15 cellular contexts compared by ENCODE assay signal in genomic region chr9:107983191-107983603, GRCh38.
A peak's percentile ranks its signal among the peaks of the same experiment; 100 is the strongest.
DNase-seq lines count a peak whose midpoint lies in the region; ATAC-seq and TF ChIP-seq lines count a peak whose summit lies in the region.
"Had no signal": no experiment of that assay in that cellular context is flagged by ENCODE, and none has a peak within 500 bp of the region (broad histone marks: within the 10 kb centered on the region; RNA-seq: fewer than 3 reads in every experiment).

No MANE protein-coding gene starts in this region.

- H3K27ac ChIP-seq in WERI-Rb-1, result no peak overlapping the region

- peaks cover 16% of the 10 kb centered on the region for H3K27me3 ChIP-seq in WERI-Rb-1 (ENCODE audit: insufficient read depth, low read depth, severe bottlenecking)

- peak; percentile 58 for DNase-seq in AG08396 (ENCODE audit: low spot score)
- peak; percentile 9 for DNase-seq in HS-27A (ENCODE audit: low read depth)
- DNase-seq in epithelial cell of esophagus (ENCODE audit: low read depth), result peak; percentile 63
- DNase-seq in left colon, result no peak
- DNase-seq in chondrocyte (ENCODE audit: low spot score), result no peak
- no peak for DNase-seq in WERI-Rb-1
- no peak for DNase-seq in T-cell
- DNase-seq: ACHN; activated CD8-positive, alpha-beta memory T cell treated with anti-CD3 and anti-CD28 coated beads for 24 hours; activated gamma-delta T cell treated with Interleukin-2 at 50 U/mL for 16 hours; central memory CD4-positive, alpha-beta T cell; NCI-H1694 treated with DMSO at 0.1 percent for 48 hours; NCI-H748 treated with DMSO at 0.1 percent for 48 hours had no signal

- no peaks in the 10 kb centered on the region for H3K27me3 Mint-ChIP-seq in chondrocyte (ENCODE audit: low read depth)
- peaks cover 0 to 3% of the 10 kb centered on the region in 2 donors for H3K27me3 Mint-ChIP-seq in T-cell

- H3K9me3 ChIP-seq in WERI-Rb-1 (ENCODE audit: severe bottlenecking), result no peaks in the 10 kb centered on the region

- no peaks in the 10 kb centered on the region for H3K9me3 Mint-ChIP-seq in chondrocyte (ENCODE audit: low read depth)
- H3K9me3 Mint-ChIP-seq in T-cell, result peaks cover 0 to 7% (median 2%) of the 10 kb centered on the region in 3 donors
- H3K9me3 Mint-ChIP-seq: IgD-negative memory B cell had no signal

- H3K36me3 ChIP-seq in WERI-Rb-1, result no peaks in the 10 kb centered on the region

- H3K36me3 Mint-ChIP-seq in chondrocyte (ENCODE audit: low read depth) (no peaks in the 10 kb centered on the region), T-cell (no peaks in the 10 kb centered on the region)
- H3K36me3 Mint-ChIP-seq: IgD-negative memory B cell had no signal

- ATAC-seq in left colon (peak; percentile 93), GM19395 (IDR thresholded peaks at IDR 0.05; ENCODE audit: unreplicated experiment) (no peak), T-cell (replicated peaks in 1 of 4) (no peak)

- intact Hi-C loops in left colon (cut with DNase I, micrococcal nuclease), result no loop called here

- CTCF ChIA-PET in T-cell (lab: Charles Lee), result no interaction called here

- no peak overlapping the region for H3K4me3 Mint-ChIP-seq in chondrocyte (ENCODE audit: unreplicated experiment)
- no peak overlapping the region for H3K4me3 Mint-ChIP-seq in T-cell
- H3K4me3 Mint-ChIP-seq: IgD-negative memory B cell had no signal

- H3K27ac Mint-ChIP-seq in chondrocyte (ENCODE audit: unreplicated experiment) (no peak overlapping the region), T-cell (no peak overlapping the region)
- H3K27ac Mint-ChIP-seq: IgD-negative memory B cell had no signal

- POLR2A ChIA-PET in T-cell (lab: Charles Lee), result no interaction called here

- peaks cover 5% of the 10 kb centered on the region for H3K4me1 Mint-ChIP-seq in chondrocyte (ENCODE audit: low read depth)
- no peaks in the 10 kb centered on the region for H3K4me1 Mint-ChIP-seq in T-cell

- no peak overlapping the region for H3K4me3 ChIP-seq in epithelial cell of esophagus (ENCODE audit: low read length)
- no peak overlapping the region for H3K4me3 ChIP-seq in WERI-Rb-1 (ENCODE audit: low read depth, low read length)

- TF ChIP-seq CTCF in epithelial cell of esophagus (IDR thresholded peaks at IDR 0.05; ENCODE audit: insufficient read depth, low read depth, low read length, missing control alignments), result no peak
- no peak for TF ChIP-seq CTCF in chondrocyte (IDR thresholded peaks at IDR 0.05)
- TF ChIP-seq CTCF in WERI-Rb-1 (IDR thresholded peaks at IDR 0.05; ENCODE audit: low read depth, low read length), result no peak

Comparison
In these comparisons a context has a peak if more than half of its experiments do, and no peak if none do; other contexts are left out.
1. DNase-seq: peak in AG08396 (single experiment), HS-27A (single experiment) and epithelial cell of esophagus (single experiment); none in left colon (0 of 2), chondrocyte (single experiment), WERI-Rb-1 (single experiment) and T-cell (0 of 34).